19 cellular contexts compared by ENCODE assay signal in the genomic region with DNA sequence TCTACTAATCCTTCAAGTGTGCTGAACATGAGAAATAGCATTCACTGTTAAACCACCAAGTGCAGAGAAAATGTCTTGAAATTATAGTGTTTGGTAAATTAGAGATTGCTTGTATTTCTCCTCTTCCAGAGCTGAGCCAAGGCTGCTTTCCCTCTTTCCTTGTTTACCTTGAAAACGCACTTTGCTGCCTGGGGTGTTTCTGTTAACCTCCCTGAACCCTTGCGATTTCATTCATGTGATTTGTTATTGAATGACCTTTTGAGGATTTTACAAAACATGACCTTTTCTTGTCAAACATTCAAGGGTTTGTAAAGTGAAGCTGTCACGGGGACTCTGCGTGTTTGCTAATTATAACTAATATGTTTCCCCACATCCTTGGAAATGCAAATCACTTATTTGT.
"Had no signal": no experiment of that assay in that cellular context is flagged by ENCODE, and none has a peak within 500 bp of the region (broad histone marks: within the 10 kb centered on the region; RNA-seq: fewer than 3 reads in every experiment).

No MANE protein-coding gene starts in this region.

- H3K4me3 ChIP-seq: esophagus squamous epithelium, pancreas, skin epidermis, tibial artery, vagina had no signal

- DNase-seq: activated naive CD4-positive, alpha-beta T cell treated with Interleukin-2 at 50 U/mL for 16 hours; anterior cingulate cortex; brain microvascular endothelial cell; cortex of kidney; effector CD8-positive, alpha-beta T cell; esophagus squamous epithelium; hippocampal formation; left ventricle myocardium superior; mesendoderm; pancreas; stimulated activated CD4-positive, alpha-beta T cell treated with anti-CD3 and anti-CD28 coated beads, Interleukin-15, amount 100 ng/mL, for 24 hours; stimulated activated CD4-positive, alpha-beta T cell treated with anti-CD3 and anti-CD28 coated beads, Interleukin-4, amount 100 ng/mL, for 1 hour; stimulated activated naive B cell treated with anti-CD40 and anti-IgM and Interleukin-4, amounts not matched to agents 10 μg/mL and 1 μg/mL and 100 μg/mL, for 72 hours; tibial artery had no signal

- H3K27ac ChIP-seq: brain microvascular endothelial cell, esophagus squamous epithelium, pancreas, skin epidermis, tibial artery, vagina had no signal

- H3K4me1 ChIP-seq: esophagus squamous epithelium, tibial artery, vagina had no signal

- H3K9me3 ChIP-seq: esophagus squamous epithelium, pancreas, tibial artery, vagina had no signal

- H3K4me1 Mint-ChIP-seq: activated T-helper 17 cell treated with anti-CD3 and anti-CD28 coated beads, Interleukin-2, amount 50 U/mL, for 72 hours; stimulated activated naive B cell treated with anti-CD40 and anti-IgM and Interleukin-4, amounts not matched to agents 10 μg/mL and 1 μg/mL and 100 μg/mL, for 72 hours had no signal

- H3K27ac Mint-ChIP-seq: activated T-helper 17 cell treated with anti-CD3 and anti-CD28 coated beads, Interleukin-2, amount 50 U/mL, for 72 hours; stimulated activated naive B cell treated with anti-CD40 and anti-IgM and Interleukin-4, amounts not matched to agents 10 μg/mL and 1 μg/mL and 100 μg/mL, for 72 hours had no signal

- H3K4me3 Mint-ChIP-seq: activated T-helper 17 cell treated with anti-CD3 and anti-CD28 coated beads, Interleukin-2, amount 50 U/mL, for 72 hours; stimulated activated naive B cell treated with anti-CD40 and anti-IgM and Interleukin-4, amounts not matched to agents 10 μg/mL and 1 μg/mL and 100 μg/mL, for 72 hours had no signal

- H3K36me3 ChIP-seq: brain microvascular endothelial cell, esophagus squamous epithelium, pancreas, tibial artery, vagina had no signal

- H3K36me3 Mint-ChIP-seq: stimulated activated naive B cell treated with anti-CD40 and anti-IgM and Interleukin-4, amounts not matched to agents 10 μg/mL and 1 μg/mL and 100 μg/mL, for 72 hours had no signal

- FAIRE-seq: endothelial cell of umbilical vein, keratinocyte, pancreas had no signal

- H3K9me3 Mint-ChIP-seq: activated T-helper 17 cell treated with anti-CD3 and anti-CD28 coated beads, Interleukin-2, amount 50 U/mL, for 72 hours; stimulated activated naive B cell treated with anti-CD40 and anti-IgM and Interleukin-4, amounts not matched to agents 10 μg/mL and 1 μg/mL and 100 μg/mL, for 72 hours had no signal
